8 cellular contexts compared by ENCODE assay signal in the genomic region with DNA sequence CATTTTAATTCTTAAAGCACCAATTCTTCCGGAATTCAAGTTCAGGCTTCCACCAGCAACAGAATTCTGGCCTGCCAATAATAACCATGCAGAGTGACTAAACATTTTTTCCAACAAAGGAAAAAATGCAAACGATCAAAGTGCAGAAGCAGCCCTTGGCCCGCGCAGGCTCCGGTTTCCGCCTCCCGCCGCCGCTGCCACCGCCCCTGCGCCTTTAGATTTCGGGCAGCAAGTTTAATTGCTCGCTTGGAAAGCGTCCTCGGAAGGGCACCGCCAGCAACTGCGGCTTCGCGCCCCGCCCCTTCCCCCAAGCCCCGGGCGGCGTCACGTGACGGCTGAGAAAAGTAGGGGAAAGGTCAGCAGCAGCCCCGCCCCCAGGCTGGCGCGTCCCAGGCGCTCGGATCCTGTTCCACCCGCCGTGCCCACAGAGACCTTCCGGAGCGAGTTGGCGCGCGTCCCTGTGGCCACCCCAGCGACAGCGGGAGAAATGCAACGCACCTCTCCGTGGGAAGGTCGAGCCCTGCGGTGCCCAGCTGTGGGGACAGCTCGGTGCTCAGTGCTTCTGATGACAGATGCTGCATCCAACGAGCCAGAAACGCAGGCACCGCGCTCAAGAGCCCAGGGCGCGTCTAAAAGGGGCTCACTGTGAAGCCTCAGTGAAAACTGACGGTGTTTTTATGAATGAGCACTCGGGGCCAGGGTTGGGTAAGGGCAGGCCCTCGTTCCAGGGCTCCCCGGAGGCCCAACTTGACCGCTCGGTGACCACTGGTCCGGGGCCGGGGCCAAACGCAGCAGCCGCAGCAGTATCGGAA. TPM values are rescaled to one million over a fixed set of nuclear protein-coding genes. Genes with fewer than 3 reads are reported as not detected.
DNase-seq lines count a peak whose midpoint lies in the region; ATAC-seq and TF ChIP-seq lines count a peak whose summit lies in the region.

No MANE protein-coding gene starts in this region.

- TF ChIP-seq CTCF in osteocyte (IDR thresholded peaks at IDR 0.05) (no peak), thoracic aorta (IDR thresholded peaks at IDR 0.05) (no peak)

- H3K36me3 ChIP-seq in thoracic aorta = no peaks in the 10 kb centered on the region

- H3K9me3 Mint-ChIP-seq in activated naive CD8-positive, alpha-beta T cell treated with anti-CD3 and anti-CD28 coated beads, Interleukin-2, amount 10 ng/mL, durations not matched to agents 7 days and 5 days = no peaks in the 10 kb centered on the region
- H3K9me3 Mint-ChIP-seq in osteocyte (ENCODE audit: unreplicated experiment) = no peaks in the 10 kb centered on the region

- POLR2A ChIA-PET in activated naive CD8-positive, alpha-beta T cell treated with anti-CD3 and anti-CD28 coated beads, Interleukin-2, amount 10 ng/mL, durations not matched to agents 7 days and 5 days (lab: Charles Lee) = interaction anchor here (0.6 to 1.6 kb wide), 3 partner anchors 65 to 459 kb away, joined by 3 to 7 read pairs (median 6); a partner anchor contains a TSS

- peak overlapping the region; percentile 85 to 94 for H3K27ac ChIP-seq in thoracic aorta

- H3K27me3 Mint-ChIP-seq in activated naive CD8-positive, alpha-beta T cell treated with anti-CD3 and anti-CD28 coated beads, Interleukin-2, amount 10 ng/mL, durations not matched to agents 7 days and 5 days = no peaks in the 10 kb centered on the region
- H3K27me3 Mint-ChIP-seq in osteocyte (ENCODE audit: unreplicated experiment) = no peaks in the 10 kb centered on the region

- intact Hi-C loops in Right ventricle myocardium inferior (cut with DNase I) = loop anchor here (2.0 kb wide), 3 partner anchors 28 to 64 kb away; a partner anchor contains a TSS

- H3K36me3 Mint-ChIP-seq in activated naive CD8-positive, alpha-beta T cell treated with anti-CD3 and anti-CD28 coated beads, Interleukin-2, amount 10 ng/mL, durations not matched to agents 7 days and 5 days = peaks cover 10% of the 10 kb centered on the region
- H3K36me3 Mint-ChIP-seq in osteocyte (ENCODE audit: unreplicated experiment) = no peaks in the 10 kb centered on the region

- peaks cover 23 to 65% of the 10 kb centered on the region in 2 donors for H3K4me1 ChIP-seq in thoracic aorta (ENCODE audit: control insufficient read depth in 1 of 2, low read depth in 2 of 2)

- H3K27ac Mint-ChIP-seq in activated naive CD8-positive, alpha-beta T cell treated with anti-CD3 and anti-CD28 coated beads, Interleukin-2, amount 10 ng/mL, durations not matched to agents 7 days and 5 days = peak overlapping the region; percentile 89
- H3K27ac Mint-ChIP-seq in osteocyte (ENCODE audit: unreplicated experiment) = peak overlapping the region; percentile 98

- ATAC-seq in activated naive CD8-positive, alpha-beta T cell treated with anti-CD3 and anti-CD28 coated beads, Interleukin-2, amount 10 ng/mL, durations not matched to agents 7 days and 5 days (ENCODE audit: low read depth) = peak; percentile 51
- ATAC-seq in Right ventricle myocardium inferior (peak; percentile 85), thoracic aorta (ENCODE audit: insufficient number of reproducible peaks, low FRiP score, low read depth) (peak; percentile 70)

- no peaks in the 10 kb centered on the region for H3K27me3 ChIP-seq in thoracic aorta (replicated peaks; ENCODE audit: insufficient read depth)

- peak overlapping the region; percentile 89 for H3K4me3 Mint-ChIP-seq in activated naive CD8-positive, alpha-beta T cell treated with anti-CD3 and anti-CD28 coated beads, Interleukin-2, amount 10 ng/mL, durations not matched to agents 7 days and 5 days
- peak overlapping the region; percentile 80 for H3K4me3 Mint-ChIP-seq in osteocyte (ENCODE audit: unreplicated experiment)

- no peaks in the 10 kb centered on the region for H3K9me3 ChIP-seq in thoracic aorta

- H3K4me1 Mint-ChIP-seq in activated naive CD8-positive, alpha-beta T cell treated with anti-CD3 and anti-CD28 coated beads, Interleukin-2, amount 10 ng/mL, durations not matched to agents 7 days and 5 days = peaks cover 40% of the 10 kb centered on the region
- H3K4me1 Mint-ChIP-seq in osteocyte (ENCODE audit: unreplicated experiment) = peaks cover 65% of the 10 kb centered on the region

- DNase-seq in DMS79 (lab: John Stamatoyannopoulos, UW) (peak; percentile 82), GOT3 (lab: John Stamatoyannopoulos, UW) (peak; percentile 81), NCI-H1092 (lab: John Stamatoyannopoulos, UW) (peak; percentile 90), SKM-1 treated with dmso at 0.1 percent for 144 hours (lab: John Stamatoyannopoulos, UW; ENCODE audit: unreplicated experiment) (peak; percentile 77), Right ventricle myocardium inferior (ENCODE audit: missing footprints) (peak; percentile 98), osteocyte (ENCODE audit: extremely low spot score, unreplicated experiment) (peak; percentile 98), thoracic aorta (ENCODE audit: low spot score) (peak; percentile 83)
- DNase-seq in activated naive CD8-positive, alpha-beta T cell treated with anti-CD3 and anti-CD28 coated beads, Interleukin-2, amount 10 ng/mL, durations not matched to agents 7 days and 5 days = peak; percentile 97

- peak overlapping the region; percentile 86 for H3K4me3 ChIP-seq in thoracic aorta

RNA-seq across cellular contexts. Expression of a gene that starts 2.5 kb away (rescaled TPM):
- 10 to 100 TPM; 47.1 to 52.2 TPM for total RNA-seq in activated naive CD8-positive, alpha-beta T cell treated with anti-CD3 and anti-CD28 coated beads, Interleukin-2, amount 10 ng/mL, durations not matched to agents 7 days and 5 days
- total RNA-seq in Right ventricle myocardium inferior = 83.3 TPM
- total RNA-seq in osteocyte = 109 and 117 TPM in 2 replicates
- total RNA-seq in thoracic aorta = 10 to 100 TPM; 61.1 to 75.3 TPM

Comparison
In these comparisons a context has a peak if more than half of its experiments do, and no peak if none do; other contexts are left out.
1. Peak in every context shown above with its lines: DNase-seq, ATAC-seq, H3K4me3 ChIP-seq and H3K27ac ChIP-seq.